8 cellular contexts compared by ENCODE assay signal in genomic region chr19:16828990-16829821, GRCh38. TPM values are rescaled to one million over a fixed set of nuclear protein-coding genes. Genes with fewer than 3 reads are reported as not detected.
DNase-seq lines count a peak whose midpoint lies in the region; ATAC-seq lines count a peak whose summit lies in the region.

Gene SIN3B, plus strand, starts transcription at chr19:16829398. Its CDS starts 23 bp downstream, at chr19:16829421.

- peak; percentile 95 for DNase-seq in Daoy (ENCODE audit: low read depth)
- peak; percentile 84 to 96 for DNase-seq in NCI-H446 (lab: John Stamatoyannopoulos, UW)
- peak; percentile 90 for DNase-seq in activated CD4-positive, CD25-positive, alpha-beta regulatory T cell treated with anti-CD3 and anti-CD28 coated beads, Interleukin-2, amount 50 U/mL, for 72 hours
- peak; percentile 86 for DNase-seq in central memory CD4-positive, alpha-beta T cell
- peak; percentile 93 for DNase-seq in inferior parietal cortex (ENCODE audit: extremely low spot score)
- DNase-seq in smooth muscle cell of the brain vasculature (ENCODE audit: low read depth, low spot score), result peak; percentile 77

- ATAC-seq in HG02970 (IDR thresholded peaks at IDR 0.05; ENCODE audit: low FRiP score, unreplicated experiment), result peak; percentile 81
- no peak for ATAC-seq in GM21786 (IDR thresholded peaks at IDR 0.05; ENCODE audit: unreplicated experiment)

RNA-seq across cellular contexts. Expression of gene SIN3B, which starts in this region (rescaled TPM):
- total RNA-seq in Daoy (2014; rRNA removed; shearing (Covaris generic)), result 14.3 and 16.5 TPM in 2 replicates
